In genomic region chr13:109786457-109787134, GRCh38 we compare ENCODE assay signal across 8 cellular contexts. TPM values are rescaled to one million over a fixed set of nuclear protein-coding genes. Genes with fewer than 3 reads are reported as not detected.
DNase-seq lines count a peak whose midpoint lies in the region; ATAC-seq and TF ChIP-seq lines count a peak whose summit lies in the region.

IRS2 (minus strand) TSS chr13:109786583; CDS start chr13:109786053, 530 bp downstream.

- no peak within 1 kb of the TSS for H2AFZ ChIP-seq in H9 (ENCODE audit: low read length)
- H2AFZ ChIP-seq in neuron (ENCODE audit: low read depth, low read length), result peak within 1 kb of the TSS; percentile 91

- peaks cover 4% of the 10 kb centered on the region for H4K20me1 ChIP-seq in H9 (ENCODE audit: control insufficient read depth, insufficient read depth, insufficient read length)

- H3K36me3 ChIP-seq in ES-I3 (ENCODE audit: insufficient read depth, low read length) (peaks cover 3% of the 10 kb centered on the region), neuron (ENCODE audit: insufficient read depth, low read length) (peaks cover 24% of the 10 kb centered on the region), stomach smooth muscle (ENCODE audit: control insufficient read depth in 2 of 2, insufficient read depth in 2 of 2, low read length in 2 of 2) (no peaks in the 10 kb centered on the region)

- TF ChIP-seq CTCF in H9 (conservative IDR thresholded peaks at IDR 0.05), result no peak
- no peak for TF ChIP-seq CTCF in foreskin keratinocyte (conservative IDR thresholded peaks at IDR 0.05)

- H3K27ac Mint-ChIP-seq in H9, result peak within 1 kb of the TSS in 2 of 3 experiments; percentile 76 to 95; a peak in 1 of 7 replicates

- H3K4ac ChIP-seq in H9 (ENCODE audit: low read depth, low read length), result no peak within 1 kb of the TSS

- H4K91ac ChIP-seq in H9 (ENCODE audit: insufficient read length, low read depth, low read length), result no peak within 1 kb of the TSS

- no peak within 1 kb of the TSS for H3K27ac ChIP-seq in H9 (ENCODE audit: insufficient read length, low read depth, low read length)
- peak within 1 kb of the TSS; percentile 89 for H3K27ac ChIP-seq in foreskin keratinocyte
- H3K27ac ChIP-seq in stomach smooth muscle (ENCODE audit: low read length), result peak within 1 kb of the TSS; percentile 80

- no peak within 1 kb of the TSS for H2BK5ac ChIP-seq in H9 (ENCODE audit: insufficient read length, low read length)

- H3K27me3 ChIP-seq in H9 (ENCODE audit: insufficient read depth, low read length) (no peaks in the 10 kb centered on the region), foreskin keratinocyte (no peaks in the 10 kb centered on the region), neuron (ENCODE audit: insufficient read depth, low read length) (no peaks in the 10 kb centered on the region), stomach smooth muscle (ENCODE audit: control insufficient read depth in 1 of 2, insufficient read depth in 2 of 2, low read length in 2 of 2) (no peaks in the 10 kb centered on the region)

- H2AK5ac ChIP-seq in H9 (ENCODE audit: insufficient read length, low read length), result no peak within 1 kb of the TSS

- H3K9ac ChIP-seq in ES-I3 (ENCODE audit: low read depth, low read length) (peak within 1 kb of the TSS; percentile 74), H9 (ENCODE audit: extremely low read depth, insufficient read length, low read length) (peak within 1 kb of the TSS; percentile 63), stomach smooth muscle (ENCODE audit: low read length in 2 of 2) (peak within 1 kb of the TSS; percentile 76 to 83)

- DNase-seq in H9, result peak; percentile 95
- DNase-seq in M059J (ENCODE audit: low read depth), result peak; percentile 87
- peak; percentile 96 for DNase-seq in SIG-M5 treated with dmso at 0.1 percent for 504 hours (lab: John Stamatoyannopoulos, UW; ENCODE audit: unreplicated experiment)
- DNase-seq in activated naive CD4-positive, alpha-beta T cell (lab: John Stamatoyannopoulos, UW), result peak; percentile 84 to 93 (median 86)
- DNase-seq in foreskin keratinocyte, result peak; percentile 55 to 76

- H2BK15ac ChIP-seq in H9 (ENCODE audit: low read depth, low read length), result no peak within 1 kb of the TSS

- no peak within 1 kb of the TSS for H3T11ph ChIP-seq in H9 (ENCODE audit: low read length)

- H2BK20ac ChIP-seq in H9 (ENCODE audit: low read depth, low read length, poor library complexity, severe bottlenecking), result no peak within 1 kb of the TSS

- H4K8ac ChIP-seq in H9 (replicated peaks; ENCODE audit: insufficient read length, low read depth, low read length), result no peak within 1 kb of the TSS

- H3K36me3 Mint-ChIP-seq in H9 (ENCODE audit: insufficient read depth in 1 of 3, low read depth in 3 of 3), result peaks cover 3 to 10% (median 5%) of the 10 kb centered on the region in 3 experiments; a peak in 6 of 7 replicates

- H3K4me3 ChIP-seq in neuron (ENCODE audit: low read length) (peak within 1 kb of the TSS; percentile 88), stomach smooth muscle (ENCODE audit: low read length in 2 of 2) (peak within 1 kb of the TSS; percentile 81 to 82)

- no peak within 1 kb of the TSS for H4K5ac ChIP-seq in H9 (ENCODE audit: insufficient read length, low read depth, low read length)

- H3K9me3 Mint-ChIP-seq in H9, result no peaks in the 10 kb centered on the region

- H3K4me1 ChIP-seq in ES-I3 (ENCODE audit: insufficient read depth, low read length) (0 out of 2 replicates have a peak, but pooled peaks cover 4% of the 10 kb centered on the region), H9 (ENCODE audit: insufficient read depth, low read length) (no peaks in the 10 kb centered on the region; the same call in 1 of the 2 replicates), foreskin keratinocyte (no peaks in the 10 kb centered on the region), neuron (ENCODE audit: insufficient read depth, low read length) (peaks cover 13% of the 10 kb centered on the region), stomach smooth muscle (ENCODE audit: control insufficient read depth, insufficient read depth, low read length) (peaks cover 37% of the 10 kb centered on the region)

- peak; percentile 83 for ATAC-seq in foreskin keratinocyte

- H3K23ac ChIP-seq in H9 (ENCODE audit: insufficient read length, low read depth, low read length), result no peak within 1 kb of the TSS

- peaks cover 21% of the 10 kb centered on the region for H3K23me2 ChIP-seq in H9 (ENCODE audit: insufficient read length, low read depth, low read length, poor library complexity, severe bottlenecking)

- peaks cover 15% of the 10 kb centered on the region for H3K27me3 Mint-ChIP-seq in H9 (ENCODE audit: low read depth)

- no peaks in the 10 kb centered on the region for H3K79me2 ChIP-seq in H9 (ENCODE audit: insufficient read depth, low read length)

- H3K14ac ChIP-seq in H9 (ENCODE audit: insufficient read depth, low read length), result peak within 1 kb of the TSS; percentile 93

- H3K4me3 Mint-ChIP-seq in H9, result peak within 1 kb of the TSS; percentile 79 to 89

- H3K79me1 ChIP-seq in H9 (ENCODE audit: insufficient read depth, low read depth, low read length, poor library complexity, severe bottlenecking), result no peaks in the 10 kb centered on the region

- WGBS in H9 (ENCODE audit: extremely low coverage, insufficient read length, low lambda C conversion rate), result no CpG with 5 or more reads among the region's 98 CpGs

- H3K4me2 ChIP-seq in H9 (ENCODE audit: insufficient read depth, insufficient read length, low read length), result peak within 1 kb of the TSS; percentile 92

- H3K56ac ChIP-seq in H9 (ENCODE audit: insufficient read length, low read depth, low read length), result no peak within 1 kb of the TSS

- no peak within 1 kb of the TSS for H2BK120ac ChIP-seq in H9 (ENCODE audit: low read depth, low read length, poor library complexity, severe bottlenecking)

- H2BK12ac ChIP-seq in H9 (ENCODE audit: insufficient read length, low read depth, low read length), result no peak within 1 kb of the TSS

- H3K9me3 ChIP-seq in ES-I3 (ENCODE audit: control insufficient read depth, insufficient read depth, low read length), result no peaks in the 10 kb centered on the region
- no peaks in the 10 kb centered on the region for H3K9me3 ChIP-seq in H9 (ENCODE audit: control insufficient read depth, low read depth, low read length)
- H3K9me3 ChIP-seq in neuron (ENCODE audit: low read length), result peaks cover 10% of the 10 kb centered on the region
- no peaks in the 10 kb centered on the region for H3K9me3 ChIP-seq in stomach smooth muscle (ENCODE audit: control insufficient read depth in 2 of 2, low read length in 2 of 2)

- H3K18ac ChIP-seq in H9 (ENCODE audit: insufficient read length, low read depth, low read length), result peak within 1 kb of the TSS; percentile 82

- H3K4me1 Mint-ChIP-seq in H9, result peaks cover 11 to 23% of the 10 kb centered on the region in 2 experiments

RNA-seq across cellular contexts. Expression of gene IRS2, which starts in this region (rescaled TPM):
- total RNA-seq in H9 (2021) (10.0 and 10.1 TPM in 2 replicates), foreskin keratinocyte (4.3 and 4.5 TPM in 2 replicates)
- total RNA-seq in M059J (2014; rRNA removed; shearing (Covaris generic)), result 0.42 and 0.54 TPM in 2 replicates
- 2.0 and 2.1 TPM in 2 replicates for polyA plus RNA-seq in foreskin keratinocyte

Comparison
In these comparisons a context has a peak if more than half of its experiments do, and no peak if none do; other contexts are left out.
1. Peak in DNase-seq in M059J; RNA of the gene not detected or under 1 TPM.